Comparison of ENCODE assay signal across 16 cellular contexts in genomic region chr1:162248854-162249535, GRCh38.
DNase-seq lines count a peak whose midpoint lies in the region; TF ChIP-seq lines count a peak whose summit lies in the region.
"Had no signal": no experiment of that assay in that cellular context is flagged by ENCODE, and none has a peak within 500 bp of the region (broad histone marks: within the 10 kb centered on the region; RNA-seq: fewer than 3 reads in every experiment).

No MANE protein-coding gene starts in this region.

- TF ChIP-seq CTCF in mammary epithelial cell (conservative IDR thresholded peaks at IDR 0.05 in 1 of 2, IDR thresholded peaks at IDR 0.05 in 1 of 2; ENCODE audit: extremely low read depth in 1 of 2, insufficient read depth in 1 of 2, low read depth in 1 of 2, low read length in 2 of 2) (no peak), colonic mucosa (IDR thresholded peaks at IDR 0.05) (no peak)

- 59% methylated on average over 3 of the region's 3 CpGs for WGBS in mammary epithelial cell (ENCODE audit: low coverage, missing lambda C conversion rate)

- H2AFZ ChIP-seq in mammary epithelial cell (ENCODE audit: low read depth, low read length) = no peak overlapping the region

- H3K79me2 ChIP-seq in mammary epithelial cell (ENCODE audit: insufficient read depth, low read length) = no peaks in the 10 kb centered on the region

- dilution Hi-C loops in mammary epithelial cell (cut with HindIII; ENCODE audit: low sequenced_read_pairs) = no loop called here

- H3K9ac ChIP-seq in mammary epithelial cell (ENCODE audit: insufficient read depth, low read length) = no peak overlapping the region
- H3K9ac ChIP-seq in colonic mucosa (ENCODE audit: low read depth in 2 of 2, low read length in 2 of 2) = no peak overlapping the region

- H3K36me3 ChIP-seq in mammary epithelial cell (ENCODE audit: insufficient read depth, low read length) (no peaks in the 10 kb centered on the region), colonic mucosa (no peaks in the 10 kb centered on the region)
- H3K36me3 ChIP-seq: esophagus squamous epithelium had no signal

- H3K4me1 ChIP-seq in mammary epithelial cell (ENCODE audit: insufficient read depth, low read length) (peaks cover 8% of the 10 kb centered on the region), colonic mucosa (no peaks in the 10 kb centered on the region)
- H3K4me1 ChIP-seq: esophagus squamous epithelium had no signal

- in situ Hi-C loops in mammary epithelial cell (cut with MboI; ENCODE audit: low sequenced_read_pairs in 2 of 2) = no loop called here

- H3K27me3 ChIP-seq in mammary epithelial cell (ENCODE audit: insufficient read depth, low read length) (no peaks in the 10 kb centered on the region), colonic mucosa (no peaks in the 10 kb centered on the region)
- H3K27me3 ChIP-seq: esophagus squamous epithelium had no signal

- CTCF ChIA-PET in mammary epithelial cell (lab: Charles Lee; ENCODE audit: low non-redundant PET) = no interaction called here

- no TSS peak for BruUV-seq in mammary epithelial cell (replicated peaks; lab: Mats Ljungman, UMichigan)

- H3K4me3 ChIP-seq in mammary epithelial cell (replicated peaks in 1 of 3; ENCODE audit: insufficient read depth in 1 of 3, low read depth in 2 of 3, low read length in 3 of 3) (no peak overlapping the region), colonic mucosa (no peak overlapping the region)
- H3K4me3 ChIP-seq: esophagus squamous epithelium had no signal

- H3K9me3 ChIP-seq in mammary epithelial cell (replicated peaks; ENCODE audit: insufficient read depth, low read length) = no peaks in the 10 kb centered on the region
- no peaks in the 10 kb centered on the region for H3K9me3 ChIP-seq in colonic mucosa
- H3K9me3 ChIP-seq: esophagus squamous epithelium had no signal

- H3K27ac ChIP-seq in mammary epithelial cell (ENCODE audit: insufficient read depth, low read depth, low read length) (no peak overlapping the region), colonic mucosa (no peak overlapping the region)
- H3K27ac ChIP-seq: esophagus squamous epithelium had no signal

- DNase-seq in EH (ENCODE audit: low read depth) (peak; percentile 3), MV-4-11 (lab: John Stamatoyannopoulos, UW) (peak; percentile 3), mammary epithelial cell (peak; percentile 16), kidney tubule cell (ENCODE audit: low spot score) (peak; percentile 16), D341Med (ENCODE audit: low spot score) (no peak), NOMO-1 treated with dmso at 0.1 percent for 144 hours (lab: John Stamatoyannopoulos, UW; ENCODE audit: unreplicated experiment) (no peak), colonic mucosa (no peak)
- no peak for DNase-seq in activated naive CD4-positive, alpha-beta T cell treated with Interleukin-2 at 50 U/mL for 16 hours
- DNase-seq: activated CD8-positive, alpha-beta memory T cell treated with anti-CD3 and anti-CD28 coated beads for 24 hours; DMS79; esophagus squamous epithelium; NCI-H526 treated with DMSO at 0.1 percent for 48 hours; right cardiac atrium; SHP77 treated with DMSO at 0.1 percent for 48 hours; stimulated activated CD4-positive, alpha-beta T cell treated with anti-CD3 and anti-CD28 coated beads, Interleukin-4, amount 100 ng/mL, for 4 hours; stimulated activated naive CD4-positive, alpha-beta T cell had no signal

- H4K20me1 ChIP-seq in mammary epithelial cell (ENCODE audit: insufficient read depth, low read length) = no peaks in the 10 kb centered on the region

- H3K4me2 ChIP-seq in mammary epithelial cell (ENCODE audit: insufficient read depth, low read depth, low read length) = no peak overlapping the region

- intact Hi-C loops in mammary epithelial cell (cut with micrococcal nuclease) = no loop called here
- intact Hi-C loops in colonic mucosa (cut with DNase I) = no loop called here

Comparison
In these comparisons a context has a peak if more than half of its experiments do, and no peak if none do; other contexts are left out.
1. DNase-seq: peak in EH (single experiment), MV-4-11 (single experiment), mammary epithelial cell (single experiment) and kidney tubule cell (single experiment); none in D341Med (single experiment), activated naive CD4-positive, alpha-beta T cell treated with Interleukin-2 at 50 U/mL for 16 hours (single experiment), NOMO-1 treated with dmso at 0.1 percent for 144 hours (single experiment) and colonic mucosa (single experiment).